In the genomic region with DNA sequence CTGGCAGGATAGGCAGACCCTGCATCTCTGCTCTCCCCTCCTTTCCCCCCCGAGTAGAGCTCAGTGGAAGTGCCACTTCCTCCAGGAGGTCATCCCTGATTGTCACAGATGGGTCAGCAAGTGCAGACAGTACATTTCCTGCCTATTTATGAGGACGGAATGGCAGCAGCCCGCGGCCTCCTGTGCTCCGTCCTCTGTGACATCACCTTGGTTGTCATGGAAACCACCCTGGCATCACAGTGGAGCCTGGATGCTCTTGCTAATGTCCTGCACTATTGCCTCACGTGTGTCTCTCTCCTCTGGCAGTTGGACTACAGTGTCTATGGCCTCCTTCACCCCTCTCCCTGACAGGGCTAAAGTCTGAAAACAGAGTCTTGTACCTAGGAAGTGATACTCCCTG, we compare ENCODE assay signal across 20 cellular contexts.
"Had no signal": no experiment of that assay in that cellular context is flagged by ENCODE, and none has a peak within 500 bp of the region (broad histone marks: within the 10 kb centered on the region; RNA-seq: fewer than 3 reads in every experiment).

No MANE protein-coding gene starts in this region.

- H3K27ac Mint-ChIP-seq: activated T-helper 1 cell treated with anti-CD3 and anti-CD28 coated beads, Interleukin-12 subunit alpha, Interleukin-12 subunit beta, Interleukin-2, Interleukin-4 antibody, amounts not matched to agents 30 ng/mL and 10 ng/mL and 1 ng/mL, durations not matched to agents 14 hours and 24 hours and 36 hours; endodermal cell; memory B cell; natural killer cell had no signal

- H3K4me3 Mint-ChIP-seq: activated T-helper 1 cell treated with anti-CD3 and anti-CD28 coated beads, Interleukin-12 subunit alpha, Interleukin-12 subunit beta, Interleukin-2, Interleukin-4 antibody, amounts not matched to agents 30 ng/mL and 10 ng/mL and 1 ng/mL, durations not matched to agents 14 hours and 24 hours and 36 hours; endodermal cell; memory B cell; natural killer cell had no signal

- H3K27ac ChIP-seq: brain microvascular endothelial cell, gastroesophageal sphincter, left lung, prostate gland, skin epidermis had no signal

- H3K27me3 ChIP-seq: brain microvascular endothelial cell, dorsolateral prefrontal cortex, gastroesophageal sphincter, left lung had no signal

- H3K9me3 Mint-ChIP-seq: activated T-helper 1 cell treated with anti-CD3 and anti-CD28 coated beads, Interleukin-12 subunit alpha, Interleukin-12 subunit beta, Interleukin-2, Interleukin-4 antibody, amounts not matched to agents 30 ng/mL and 10 ng/mL and 1 ng/mL, durations not matched to agents 14 hours and 24 hours and 36 hours; endodermal cell; memory B cell; natural killer cell had no signal

- H3K4me1 Mint-ChIP-seq: endodermal cell, memory B cell, natural killer cell had no signal

- H3K36me3 Mint-ChIP-seq: memory B cell, natural killer cell had no signal

- H3K4me1 ChIP-seq: gastroesophageal sphincter, left lung, prostate gland had no signal

- ATAC-seq: gastroesophageal sphincter, left lung, natural killer cell, right cardiac atrium had no signal

- H3K4me3 ChIP-seq: dorsolateral prefrontal cortex, gastroesophageal sphincter, left lung, prostate gland, skin epidermis had no signal

- H3K9me3 ChIP-seq: gastroesophageal sphincter, left lung, prostate gland had no signal

- H3K36me3 ChIP-seq: brain microvascular endothelial cell, gastroesophageal sphincter, left lung, prostate gland had no signal

- DNase-seq: activated CD4-positive, alpha-beta T cell treated with anti-CD3 and anti-CD28 coated beads, Interleukin-2, amount 50 U/mL, for 1 hour; activated CD8-positive, alpha-beta memory T cell treated with anti-CD3 and anti-CD28 coated beads for 24 hours; activated naive CD4-positive, alpha-beta T cell treated with Interleukin-2 at 50 U/mL for 16 hours; brain microvascular endothelial cell; endodermal cell; erythroblast; islet precursor cell; natural killer cell; occipital lobe; stimulated activated CD4-positive, alpha-beta T cell treated with anti-CD3 and anti-CD28 coated beads, Interleukin-4, amount 100 ng/mL, for 24 hours; stimulated activated naive CD4-positive, alpha-beta T cell; T-helper 9 cell had no signal
